In genomic region chr2:192347542-192347941, GRCh38 we compare ENCODE assay signal across 2 cellular contexts.
TF ChIP-seq lines count a peak whose summit lies in the region.

No MANE protein-coding gene starts in this region.

TF ChIP-seq in GM12878, 131 proteins besides CTCF, POLR2A, EP300 and RAD21:
- TF ChIP-seq CREB1 (IDR thresholded peaks at IDR 0.05; ENCODE audit: low read depth) (no peak), BHLHE40 (IDR thresholded peaks at IDR 0.05; ENCODE audit: borderline replicate concordance in 1 of 2, low read depth in 2 of 2, low read length in 1 of 2) (no peak), ZNF384 (IDR thresholded peaks at IDR 0.05; ENCODE audit: borderline replicate concordance, low read depth, low read length) (no peak), JUND (IDR thresholded peaks at IDR 0.05; ENCODE audit: low read depth, low read length) (no peak), TCF3 (IDR thresholded peaks at IDR 0.05; ENCODE audit: borderline replicate concordance, insufficient read depth, low read depth, low read length) (no peak)

TF ChIP-seq in H1, 55 proteins besides CTCF, POLR2A, EP300 and RAD21:
- no peak for TF ChIP-seq SAP30 (IDR thresholded peaks at IDR 0.05; ENCODE audit: insufficient read depth, insufficient replicate concordance, low read length)
- no peak for TF ChIP-seq SP1 (IDR thresholded peaks at IDR 0.05; ENCODE audit: low read depth, low read length)
- TF ChIP-seq CREB1 (IDR thresholded peaks at IDR 0.05) = no peak
- TF ChIP-seq TAF7 (optimal IDR thresholded peaks at IDR 0.05; ENCODE audit: borderline replicate concordance, low read depth, low read length) = no peak
- TF ChIP-seq POLR2AphosphoS5 (IDR thresholded peaks at IDR 0.05; ENCODE audit: low read depth, low read length) = no peak
- no peak for TF ChIP-seq CTBP2 (IDR thresholded peaks at IDR 0.05; ENCODE audit: borderline replicate concordance, insufficient read depth, insufficient read length, low read length)
- no peak for TF ChIP-seq KDM5A (IDR thresholded peaks at IDR 0.05; ENCODE audit: low read length)
- no peak for TF ChIP-seq TAF1 (IDR thresholded peaks at IDR 0.05; ENCODE audit: low read depth, low read length)
- no peak for TF ChIP-seq ZNF274 (IDR thresholded peaks at IDR 0.05; ENCODE audit: borderline replicate concordance, extremely low read depth, low read length)
- no peak for TF ChIP-seq GTF2F1 (IDR thresholded peaks at IDR 0.05; ENCODE audit: borderline replicate concordance, low read depth, low read length)
- TF ChIP-seq TBP (IDR thresholded peaks at IDR 0.05; ENCODE audit: low read depth, low read length) = no peak
- no peak for TF ChIP-seq EZH2 (IDR thresholded peaks at IDR 0.05; ENCODE audit: low read depth, low read length, severe bottlenecking)
- TF ChIP-seq CBX8 (IDR thresholded peaks at IDR 0.05; ENCODE audit: borderline replicate concordance, low read depth, low read length) = no peak
- no peak for TF ChIP-seq HDAC2 (IDR thresholded peaks at IDR 0.05; ENCODE audit: borderline replicate concordance in 1 of 2, low read depth in 2 of 2, low read length in 2 of 2)
- TF ChIP-seq CHD1 (IDR thresholded peaks at IDR 0.05; ENCODE audit: low read depth, low read length) = no peak
- TF ChIP-seq, protein P1, sequence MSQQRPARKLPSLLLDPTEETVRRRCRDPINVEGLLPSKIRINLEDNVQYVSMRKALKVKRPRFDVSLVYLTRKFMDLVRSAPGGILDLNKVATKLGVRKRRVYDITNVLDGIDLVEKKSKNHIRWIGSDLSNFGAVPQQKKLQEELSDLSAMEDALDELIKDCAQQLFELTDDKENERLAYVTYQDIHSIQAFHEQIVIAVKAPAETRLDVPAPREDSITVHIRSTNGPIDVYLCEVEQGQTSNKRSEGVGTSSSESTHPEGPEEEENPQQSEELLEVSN (IDR thresholded peaks at IDR 0.05) = no peak
- TF ChIP-seq KDM4A (IDR thresholded peaks at IDR 0.05; ENCODE audit: low read depth, low read length, severe bottlenecking) = no peak
- TF ChIP-seq ATF3 (IDR thresholded peaks at IDR 0.05; ENCODE audit: insufficient read depth, low read depth, low read length) = no peak
- no peak for TF ChIP-seq RFX5 (IDR thresholded peaks at IDR 0.05; ENCODE audit: borderline replicate concordance, low read depth, low read length)
- TF ChIP-seq BRCA1 (IDR thresholded peaks at IDR 0.05; ENCODE audit: low read depth, low read length) = no peak
